21 cellular contexts compared by ENCODE assay signal in genomic region chr2:86029873-86030272, GRCh38.
DNase-seq lines count a peak whose midpoint lies in the region; ATAC-seq, FAIRE-seq and TF ChIP-seq lines count a peak whose summit lies in the region.
"Had no signal": no experiment of that assay in that cellular context is flagged by ENCODE, and none has a peak within 500 bp of the region (broad histone marks: within the 10 kb centered on the region; RNA-seq: fewer than 3 reads in every experiment).

No MANE protein-coding gene starts in this region.

- ATAC-seq in left cardiac atrium (no peak), left ventricle myocardium superior (no peak)
- ATAC-seq: HCT116 had no signal

- peak overlapping the region; percentile 65 for H3K27ac Mint-ChIP-seq in activated CD4-positive, alpha-beta memory T cell treated with anti-CD3 and anti-CD28 coated beads, Interleukin-2, amount 10 ng/mL, durations not matched to agents 7 days and 5 days
- H3K27ac Mint-ChIP-seq in activated CD4-positive, alpha-beta memory T cell treated with anti-CD3 and anti-CD28 coated beads for 36 hours: no peak overlapping the region

- no peak overlapping the region for H3K4me3 Mint-ChIP-seq in activated CD4-positive, alpha-beta memory T cell treated with anti-CD3 and anti-CD28 coated beads, Interleukin-2, amount 10 ng/mL, durations not matched to agents 7 days and 5 days
- H3K4me3 Mint-ChIP-seq in activated CD4-positive, alpha-beta memory T cell treated with anti-CD3 and anti-CD28 coated beads for 36 hours: no peak overlapping the region

- H3K27me3 Mint-ChIP-seq in activated CD4-positive, alpha-beta memory T cell treated with anti-CD3 and anti-CD28 coated beads, Interleukin-2, amount 10 ng/mL, durations not matched to agents 7 days and 5 days: no peaks in the 10 kb centered on the region
- H3K27me3 Mint-ChIP-seq in activated CD4-positive, alpha-beta memory T cell treated with anti-CD3 and anti-CD28 coated beads for 36 hours: no peaks in the 10 kb centered on the region

- DNase-seq in activated CD4-positive, alpha-beta memory T cell treated with anti-CD3 and anti-CD28 coated beads, Interleukin-2, amount 10 ng/mL, durations not matched to agents 7 days and 5 days: no peak
- DNase-seq in activated CD4-positive, alpha-beta memory T cell treated with anti-CD3 and anti-CD28 coated beads for 36 hours: no peak
- DNase-seq in left cardiac atrium: peak; percentile 14
- DNase-seq in left ventricle myocardium superior: no peak
- peak; percentile 72 for DNase-seq in posterior vena cava (ENCODE audit: low spot score)
- no peak for DNase-seq in GM12892 (ENCODE audit: insufficient read length)
- DNase-seq in iPS-NIHi7 (ENCODE audit: extremely low spot score): no peak
- DNase-seq: DMS79, KG1, NCI-H1092, NCI-H1436, NCI-H187 treated with DMSO at 0.1 percent for 48 hours, NCI-H2107, NCI-H446 treated with DMSO at 0.1 percent for 48 hours, NCI-H526 treated with DMSO at 0.1 percent for 48 hours, OCI-M1 had no signal

- intact Hi-C loops in activated CD4-positive, alpha-beta memory T cell treated with anti-CD3 and anti-CD28 coated beads for 36 hours (cut with micrococcal nuclease): loop anchor here (10.0 kb wide), 1 partner anchor 165 kb away; the partner anchor contains the start of genes IMMT and MRPL35
- intact Hi-C loops in left cardiac atrium (cut with DNase I): no loop called here
- intact Hi-C loops in left ventricle myocardium superior (cut with micrococcal nuclease): no loop called here
- intact Hi-C loops in posterior vena cava (cut with DNase I): no loop called here

- no peak for FAIRE-seq in GM12892 (lab: Jason Lieb, UNC)
- FAIRE-seq: A204.1, H1, HTR-8/SVneo, RCC 7860 had no signal

- no peaks in the 10 kb centered on the region for H3K9me3 Mint-ChIP-seq in activated CD4-positive, alpha-beta memory T cell treated with anti-CD3 and anti-CD28 coated beads, Interleukin-2, amount 10 ng/mL, durations not matched to agents 7 days and 5 days
- no peaks in the 10 kb centered on the region for H3K9me3 Mint-ChIP-seq in activated CD4-positive, alpha-beta memory T cell treated with anti-CD3 and anti-CD28 coated beads for 36 hours

- POLR2A ChIA-PET in activated CD4-positive, alpha-beta memory T cell treated with anti-CD3 and anti-CD28 coated beads, Interleukin-2, amount 10 ng/mL, durations not matched to agents 7 days and 5 days (lab: Charles Lee): no interaction called here
- POLR2A ChIA-PET in activated CD4-positive, alpha-beta memory T cell treated with anti-CD3 and anti-CD28 coated beads for 36 hours (lab: Charles Lee): no interaction called here

- no peak for TF ChIP-seq POLR2A in GM12892 (IDR thresholded peaks at IDR 0.05; ENCODE audit: low read depth, low read length)

- H3K4me1 Mint-ChIP-seq in activated CD4-positive, alpha-beta memory T cell treated with anti-CD3 and anti-CD28 coated beads, Interleukin-2, amount 10 ng/mL, durations not matched to agents 7 days and 5 days: peaks cover 10% of the 10 kb centered on the region
- peaks cover 7% of the 10 kb centered on the region for H3K4me1 Mint-ChIP-seq in activated CD4-positive, alpha-beta memory T cell treated with anti-CD3 and anti-CD28 coated beads for 36 hours (ENCODE audit: low read depth)

- CTCF ChIA-PET in activated CD4-positive, alpha-beta memory T cell treated with anti-CD3 and anti-CD28 coated beads, Interleukin-2, amount 10 ng/mL, durations not matched to agents 7 days and 5 days (lab: Charles Lee): interaction anchor here (1.0 to 1.2 kb wide), 2 partner anchors 11 to 141 kb away, joined by 3 to 4 read pairs; partner anchors contain the start of gene ST3GAL5
- CTCF ChIA-PET in activated CD4-positive, alpha-beta memory T cell treated with anti-CD3 and anti-CD28 coated beads for 36 hours (lab: Charles Lee): interaction anchor here (1.2 kb wide), 1 partner anchor 216 kb away, joined by 3 read pairs; no protein-coding TSS in a partner anchor

- peaks cover 79% of the 10 kb centered on the region for H3K36me3 Mint-ChIP-seq in activated CD4-positive, alpha-beta memory T cell treated with anti-CD3 and anti-CD28 coated beads, Interleukin-2, amount 10 ng/mL, durations not matched to agents 7 days and 5 days (ENCODE audit: low read depth)
- H3K36me3 Mint-ChIP-seq in activated CD4-positive, alpha-beta memory T cell treated with anti-CD3 and anti-CD28 coated beads for 36 hours: peaks cover 69% of the 10 kb centered on the region

Comparison
In these comparisons a context has a peak if more than half of its experiments do, and no peak if none do; other contexts are left out.
1. DNase-seq: peak in left cardiac atrium (single experiment) and posterior vena cava (single experiment); none in activated CD4-positive, alpha-beta memory T cell treated with anti-CD3 and anti-CD28 coated beads, Interleukin-2, amount 10 ng/mL, durations not matched to agents 7 days and 5 days (single experiment), activated CD4-positive, alpha-beta memory T cell treated with anti-CD3 and anti-CD28 coated beads for 36 hours (single experiment), left ventricle myocardium superior (single experiment), GM12892 (single experiment) and iPS-NIHi7 (single experiment).